In the genomic region with DNA sequence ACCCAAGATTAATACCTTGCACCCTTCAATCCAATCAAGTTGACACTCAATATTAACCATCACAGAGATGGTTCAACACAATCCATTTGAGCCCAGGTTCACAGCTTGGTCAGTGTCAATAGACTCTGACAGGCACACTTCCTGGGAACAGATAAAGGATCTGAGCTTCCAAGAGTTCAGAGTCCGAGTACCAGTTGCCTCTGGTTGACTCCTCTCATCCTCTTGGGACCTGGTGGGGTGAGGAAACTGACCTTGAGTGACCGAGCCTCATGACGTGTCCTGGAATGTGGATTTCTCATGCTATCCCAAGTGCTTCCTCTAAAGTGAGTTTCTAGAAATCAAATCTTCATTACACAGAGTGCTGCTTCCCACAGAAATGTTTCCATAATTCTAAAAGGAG, we compare ENCODE assay signal across 1 cellular context.
TF ChIP-seq lines count a peak whose summit lies in the region.

No MANE protein-coding gene starts in this region.

TF ChIP-seq in HepG2, 621 proteins besides CTCF, POLR2A, EP300 and RAD21 (continued from another document and continues in another):
- TF ChIP-seq, protein P1, sequence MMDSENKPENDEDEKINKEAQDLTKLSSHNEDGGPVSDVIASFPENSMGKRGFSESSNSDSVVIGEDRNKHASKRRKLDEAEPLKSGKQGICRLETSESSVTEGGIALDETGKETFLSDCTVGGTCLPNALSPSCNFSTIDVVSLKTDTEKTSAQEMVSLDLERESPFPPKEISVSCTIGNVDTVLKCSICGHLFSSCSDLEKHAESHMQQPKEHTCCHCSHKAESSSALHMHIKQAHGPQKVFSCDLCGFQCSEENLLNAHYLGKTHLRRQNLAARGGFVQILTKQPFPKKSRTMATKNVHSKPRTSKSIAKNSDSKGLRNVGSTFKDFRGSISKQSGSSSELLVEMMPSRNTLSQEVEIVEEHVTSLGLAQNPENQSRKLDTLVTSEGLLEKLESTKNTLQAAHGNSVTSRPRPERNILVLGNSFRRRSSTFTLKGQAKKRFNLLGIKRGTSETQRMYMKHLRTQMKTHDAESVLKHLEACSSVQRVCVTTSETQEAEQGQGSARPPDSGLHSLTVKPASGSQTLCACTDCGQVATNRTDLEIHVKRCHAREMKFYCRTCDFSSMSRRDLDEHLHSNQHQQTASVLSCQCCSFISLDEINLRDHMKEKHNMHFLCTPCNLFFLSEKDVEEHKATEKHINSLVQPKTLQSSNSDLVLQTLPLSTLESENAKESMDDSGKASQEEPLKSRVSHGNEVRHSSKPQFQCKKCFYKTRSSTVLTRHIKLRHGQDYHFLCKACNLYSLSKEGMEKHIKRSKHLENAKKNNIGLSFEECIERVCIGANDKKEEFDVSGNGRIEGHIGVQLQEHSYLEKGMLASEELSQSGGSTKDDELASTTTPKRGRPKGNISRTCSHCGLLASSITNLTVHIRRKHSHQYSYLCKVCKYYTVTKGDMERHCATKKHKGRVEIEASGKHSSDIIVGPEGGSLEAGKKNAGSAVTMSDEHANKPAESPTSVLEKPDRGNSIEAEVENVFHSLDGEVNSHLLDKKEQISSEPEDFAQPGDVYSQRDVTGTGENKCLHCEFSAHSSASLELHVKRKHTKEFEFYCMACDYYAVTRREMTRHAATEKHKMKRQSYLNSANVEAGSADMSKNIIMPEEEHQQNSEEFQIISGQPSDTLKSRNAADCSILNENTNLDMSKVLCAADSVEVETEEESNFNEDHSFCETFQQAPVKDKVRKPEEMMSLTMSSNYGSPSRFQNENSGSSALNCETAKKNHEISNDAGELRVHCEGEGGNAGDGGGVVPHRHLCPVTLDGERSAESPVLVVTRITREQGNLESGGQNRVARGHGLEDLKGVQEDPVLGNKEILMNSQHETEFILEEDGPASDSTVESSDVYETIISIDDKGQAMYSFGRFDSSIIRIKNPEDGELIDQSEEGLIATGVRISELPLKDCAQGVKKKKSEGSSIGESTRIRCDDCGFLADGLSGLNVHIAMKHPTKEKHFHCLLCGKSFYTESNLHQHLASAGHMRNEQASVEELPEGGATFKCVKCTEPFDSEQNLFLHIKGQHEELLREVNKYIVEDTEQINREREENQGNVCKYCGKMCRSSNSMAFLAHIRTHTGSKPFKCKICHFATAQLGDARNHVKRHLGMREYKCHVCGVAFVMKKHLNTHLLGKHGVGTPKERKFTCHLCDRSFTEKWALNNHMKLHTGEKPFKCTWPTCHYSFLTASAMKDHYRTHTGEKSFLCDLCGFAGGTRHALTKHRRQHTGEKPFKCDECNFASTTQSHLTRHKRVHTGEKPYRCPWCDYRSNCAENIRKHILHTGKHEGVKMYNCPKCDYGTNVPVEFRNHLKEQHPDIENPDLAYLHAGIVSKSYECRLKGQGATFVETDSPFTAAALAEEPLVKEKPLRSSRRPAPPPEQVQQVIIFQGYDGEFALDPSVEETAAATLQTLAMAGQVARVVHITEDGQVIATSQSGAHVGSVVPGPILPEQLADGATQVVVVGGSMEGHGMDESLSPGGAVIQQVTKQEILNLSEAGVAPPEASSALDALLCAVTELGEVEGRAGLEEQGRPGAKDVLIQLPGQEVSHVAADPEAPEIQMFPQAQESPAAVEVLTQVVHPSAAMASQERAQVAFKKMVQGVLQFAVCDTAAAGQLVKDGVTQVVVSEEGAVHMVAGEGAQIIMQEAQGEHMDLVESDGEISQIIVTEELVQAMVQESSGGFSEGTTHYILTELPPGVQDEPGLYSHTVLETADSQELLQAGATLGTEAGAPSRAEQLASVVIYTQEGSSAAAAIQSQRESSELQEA (CRISPR knock-in tag; IDR thresholded peaks at IDR 0.05; ENCODE audit: not compliant biosample characterization) = no peak
- TF ChIP-seq, protein P2, sequence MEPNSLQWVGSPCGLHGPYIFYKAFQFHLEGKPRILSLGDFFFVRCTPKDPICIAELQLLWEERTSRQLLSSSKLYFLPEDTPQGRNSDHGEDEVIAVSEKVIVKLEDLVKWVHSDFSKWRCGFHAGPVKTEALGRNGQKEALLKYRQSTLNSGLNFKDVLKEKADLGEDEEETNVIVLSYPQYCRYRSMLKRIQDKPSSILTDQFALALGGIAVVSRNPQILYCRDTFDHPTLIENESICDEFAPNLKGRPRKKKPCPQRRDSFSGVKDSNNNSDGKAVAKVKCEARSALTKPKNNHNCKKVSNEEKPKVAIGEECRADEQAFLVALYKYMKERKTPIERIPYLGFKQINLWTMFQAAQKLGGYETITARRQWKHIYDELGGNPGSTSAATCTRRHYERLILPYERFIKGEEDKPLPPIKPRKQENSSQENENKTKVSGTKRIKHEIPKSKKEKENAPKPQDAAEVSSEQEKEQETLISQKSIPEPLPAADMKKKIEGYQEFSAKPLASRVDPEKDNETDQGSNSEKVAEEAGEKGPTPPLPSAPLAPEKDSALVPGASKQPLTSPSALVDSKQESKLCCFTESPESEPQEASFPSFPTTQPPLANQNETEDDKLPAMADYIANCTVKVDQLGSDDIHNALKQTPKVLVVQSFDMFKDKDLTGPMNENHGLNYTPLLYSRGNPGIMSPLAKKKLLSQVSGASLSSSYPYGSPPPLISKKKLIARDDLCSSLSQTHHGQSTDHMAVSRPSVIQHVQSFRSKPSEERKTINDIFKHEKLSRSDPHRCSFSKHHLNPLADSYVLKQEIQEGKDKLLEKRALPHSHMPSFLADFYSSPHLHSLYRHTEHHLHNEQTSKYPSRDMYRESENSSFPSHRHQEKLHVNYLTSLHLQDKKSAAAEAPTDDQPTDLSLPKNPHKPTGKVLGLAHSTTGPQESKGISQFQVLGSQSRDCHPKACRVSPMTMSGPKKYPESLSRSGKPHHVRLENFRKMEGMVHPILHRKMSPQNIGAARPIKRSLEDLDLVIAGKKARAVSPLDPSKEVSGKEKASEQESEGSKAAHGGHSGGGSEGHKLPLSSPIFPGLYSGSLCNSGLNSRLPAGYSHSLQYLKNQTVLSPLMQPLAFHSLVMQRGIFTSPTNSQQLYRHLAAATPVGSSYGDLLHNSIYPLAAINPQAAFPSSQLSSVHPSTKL (CRISPR knock-in tag; IDR thresholded peaks at IDR 0.05) = peak; percentile 94
- no peak for TF ChIP-seq FLYWCH1 (CRISPR knock-in tag; IDR thresholded peaks at IDR 0.05)
- 0 out of 2 replicates have a peak, but pooled peaks have one; percentile 29 for TF ChIP-seq NFIC (IDR thresholded peaks at IDR 0.05; ENCODE audit: low read length)
- TF ChIP-seq PATZ1 (CRISPR knock-in tag; IDR thresholded peaks at IDR 0.05) = no peak
- peak; percentile 96 for TF ChIP-seq RARA (CRISPR knock-in tag; IDR thresholded peaks at IDR 0.05)
- TF ChIP-seq HES4 (CRISPR knock-in tag; IDR thresholded peaks at IDR 0.05; ENCODE audit: borderline replicate concordance) = no peak
- no peak for TF ChIP-seq ZNF329 (CRISPR knock-in tag; IDR thresholded peaks at IDR 0.05; ENCODE audit: low read depth)
- TF ChIP-seq NONO (IDR thresholded peaks at IDR 0.05) = no peak
- TF ChIP-seq NONO (CRISPR knock-in tag; conservative IDR thresholded peaks at IDR 0.05) = 0 out of 2 replicates have a peak, but pooled peaks have one; percentile 26
- no peak for TF ChIP-seq SMYD3 (CRISPR knock-in tag; IDR thresholded peaks at IDR 0.05)
- TF ChIP-seq, protein P3, sequence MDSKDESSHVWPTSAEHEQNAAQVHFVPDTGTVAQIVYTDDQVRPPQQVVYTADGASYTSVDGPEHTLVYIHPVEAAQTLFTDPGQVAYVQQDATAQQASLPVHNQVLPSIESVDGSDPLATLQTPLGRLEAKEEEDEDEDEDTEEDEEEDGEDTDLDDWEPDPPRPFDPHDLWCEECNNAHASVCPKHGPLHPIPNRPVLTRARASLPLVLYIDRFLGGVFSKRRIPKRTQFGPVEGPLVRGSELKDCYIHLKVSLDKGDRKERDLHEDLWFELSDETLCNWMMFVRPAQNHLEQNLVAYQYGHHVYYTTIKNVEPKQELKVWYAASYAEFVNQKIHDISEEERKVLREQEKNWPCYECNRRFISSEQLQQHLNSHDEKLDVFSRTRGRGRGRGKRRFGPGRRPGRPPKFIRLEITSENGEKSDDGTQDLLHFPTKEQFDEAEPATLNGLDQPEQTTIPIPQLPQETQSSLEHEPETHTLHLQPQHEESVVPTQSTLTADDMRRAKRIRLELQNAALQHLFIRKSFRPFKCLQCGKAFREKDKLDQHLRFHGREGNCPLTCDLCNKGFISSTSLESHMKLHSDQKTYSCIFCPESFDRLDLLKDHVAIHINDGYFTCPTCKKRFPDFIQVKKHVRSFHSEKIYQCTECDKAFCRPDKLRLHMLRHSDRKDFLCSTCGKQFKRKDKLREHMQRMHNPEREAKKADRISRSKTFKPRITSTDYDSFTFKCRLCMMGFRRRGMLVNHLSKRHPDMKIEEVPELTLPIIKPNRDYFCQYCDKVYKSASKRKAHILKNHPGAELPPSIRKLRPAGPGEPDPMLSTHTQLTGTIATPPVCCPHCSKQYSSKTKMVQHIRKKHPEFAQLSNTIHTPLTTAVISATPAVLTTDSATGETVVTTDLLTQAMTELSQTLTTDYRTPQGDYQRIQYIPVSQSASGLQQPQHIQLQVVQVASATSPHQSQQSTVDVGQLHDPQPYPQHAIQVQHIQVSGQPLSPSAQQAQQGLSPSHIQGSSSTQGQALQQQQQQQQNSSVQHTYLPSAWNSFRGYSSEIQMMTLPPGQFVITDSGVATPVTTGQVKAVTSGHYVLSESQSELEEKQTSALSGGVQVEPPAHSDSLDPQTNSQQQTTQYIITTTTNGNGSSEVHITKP (CRISPR knock-in tag; IDR thresholded peaks at IDR 0.05; ENCODE audit: low read depth) = no peak
- TF ChIP-seq SIX4 (CRISPR knock-in tag; IDR thresholded peaks at IDR 0.05) = peak; percentile 53; the same call in 1 of the 2 replicates
- TF ChIP-seq ZSCAN29 (CRISPR knock-in tag; conservative IDR thresholded peaks at IDR 0.05) = 0 out of 2 replicates have a peak, but pooled peaks have one; percentile 46
- 0 out of 2 replicates have a peak, but pooled peaks have one; percentile 31 for TF ChIP-seq ZSCAN31 (CRISPR knock-in tag; IDR thresholded peaks at IDR 0.05; ENCODE audit: low read depth)
- TF ChIP-seq FOXA1 (IDR thresholded peaks at IDR 0.05) = no peak
- TF ChIP-seq FOXA1 (CRISPR knock-in tag; IDR thresholded peaks at IDR 0.05) = peak; percentile 82
- no peak for TF ChIP-seq ZFP36L2 (CRISPR knock-in tag; IDR thresholded peaks at IDR 0.05)
- TF ChIP-seq PPARG (CRISPR knock-in tag; conservative IDR thresholded peaks at IDR 0.05) = peak; percentile 35; the same call in 1 of the 2 replicates
- TF ChIP-seq ZSCAN9 (CRISPR knock-in tag; IDR thresholded peaks at IDR 0.05; ENCODE audit: borderline replicate concordance) = peak; percentile 67; the same call in 1 of the 2 replicates
- no peak for TF ChIP-seq PCBP2 (optimal IDR thresholded peaks at IDR 0.05; ENCODE audit: low read depth, low read length, poor library complexity, severe bottlenecking)
- TF ChIP-seq KAT8 (CRISPR knock-in tag; IDR thresholded peaks at IDR 0.05) = 0 out of 2 replicates have a peak, but pooled peaks have one; percentile 20
- TF ChIP-seq MZF1 (CRISPR knock-in tag; IDR thresholded peaks at IDR 0.05; ENCODE audit: borderline replicate concordance) = no peak
- TF ChIP-seq TBX2 (CRISPR knock-in tag; IDR thresholded peaks at IDR 0.05; ENCODE audit: borderline replicate concordance) = peak; percentile 81
- TF ChIP-seq ZIK1 (CRISPR knock-in tag; IDR thresholded peaks at IDR 0.05; ENCODE audit: borderline replicate concordance, low read depth) = no peak
- TF ChIP-seq ZBTB26 (CRISPR knock-in tag; IDR thresholded peaks at IDR 0.05; ENCODE audit: borderline replicate concordance) = peak; percentile 64; the same call in 1 of the 2 replicates
- TF ChIP-seq, protein P4, sequence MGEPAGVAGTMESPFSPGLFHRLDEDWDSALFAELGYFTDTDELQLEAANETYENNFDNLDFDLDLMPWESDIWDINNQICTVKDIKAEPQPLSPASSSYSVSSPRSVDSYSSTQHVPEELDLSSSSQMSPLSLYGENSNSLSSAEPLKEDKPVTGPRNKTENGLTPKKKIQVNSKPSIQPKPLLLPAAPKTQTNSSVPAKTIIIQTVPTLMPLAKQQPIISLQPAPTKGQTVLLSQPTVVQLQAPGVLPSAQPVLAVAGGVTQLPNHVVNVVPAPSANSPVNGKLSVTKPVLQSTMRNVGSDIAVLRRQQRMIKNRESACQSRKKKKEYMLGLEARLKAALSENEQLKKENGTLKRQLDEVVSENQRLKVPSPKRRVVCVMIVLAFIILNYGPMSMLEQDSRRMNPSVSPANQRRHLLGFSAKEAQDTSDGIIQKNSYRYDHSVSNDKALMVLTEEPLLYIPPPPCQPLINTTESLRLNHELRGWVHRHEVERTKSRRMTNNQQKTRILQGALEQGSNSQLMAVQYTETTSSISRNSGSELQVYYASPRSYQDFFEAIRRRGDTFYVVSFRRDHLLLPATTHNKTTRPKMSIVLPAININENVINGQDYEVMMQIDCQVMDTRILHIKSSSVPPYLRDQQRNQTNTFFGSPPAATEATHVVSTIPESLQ (CRISPR knock-in tag; conservative IDR thresholded peaks at IDR 0.05) = no peak
- peak; percentile 73; the same call in 1 of the 2 replicates for TF ChIP-seq ZMYM3 (CRISPR knock-in tag; IDR thresholded peaks at IDR 0.05)
- TF ChIP-seq ZNF891 (CRISPR knock-in tag; IDR thresholded peaks at IDR 0.05) = no peak
- no peak for TF ChIP-seq ZNF282 (IDR thresholded peaks at IDR 0.05; ENCODE audit: partially characterized antibody)
- TF ChIP-seq AHR (CRISPR knock-in tag; IDR thresholded peaks at IDR 0.05) = no peak
- TF ChIP-seq ELF1 (CRISPR knock-in tag; IDR thresholded peaks at IDR 0.05) = peak; percentile 61
- TF ChIP-seq CEBPG (CRISPR knock-in tag; IDR thresholded peaks at IDR 0.05) = 0 out of 2 replicates have a peak, but pooled peaks have one; percentile 17
- peak; percentile 22; the same call in 1 of the 2 replicates for TF ChIP-seq HOXA3 (CRISPR knock-in tag; IDR thresholded peaks at IDR 0.05)
- TF ChIP-seq SOX5 (CRISPR knock-in tag; IDR thresholded peaks at IDR 0.05; ENCODE audit: borderline replicate concordance) = peak; percentile 84; the same call in 1 of the 2 replicates
